Comparison of ENCODE assay signal across 1 cellular context in the genomic region with DNA sequence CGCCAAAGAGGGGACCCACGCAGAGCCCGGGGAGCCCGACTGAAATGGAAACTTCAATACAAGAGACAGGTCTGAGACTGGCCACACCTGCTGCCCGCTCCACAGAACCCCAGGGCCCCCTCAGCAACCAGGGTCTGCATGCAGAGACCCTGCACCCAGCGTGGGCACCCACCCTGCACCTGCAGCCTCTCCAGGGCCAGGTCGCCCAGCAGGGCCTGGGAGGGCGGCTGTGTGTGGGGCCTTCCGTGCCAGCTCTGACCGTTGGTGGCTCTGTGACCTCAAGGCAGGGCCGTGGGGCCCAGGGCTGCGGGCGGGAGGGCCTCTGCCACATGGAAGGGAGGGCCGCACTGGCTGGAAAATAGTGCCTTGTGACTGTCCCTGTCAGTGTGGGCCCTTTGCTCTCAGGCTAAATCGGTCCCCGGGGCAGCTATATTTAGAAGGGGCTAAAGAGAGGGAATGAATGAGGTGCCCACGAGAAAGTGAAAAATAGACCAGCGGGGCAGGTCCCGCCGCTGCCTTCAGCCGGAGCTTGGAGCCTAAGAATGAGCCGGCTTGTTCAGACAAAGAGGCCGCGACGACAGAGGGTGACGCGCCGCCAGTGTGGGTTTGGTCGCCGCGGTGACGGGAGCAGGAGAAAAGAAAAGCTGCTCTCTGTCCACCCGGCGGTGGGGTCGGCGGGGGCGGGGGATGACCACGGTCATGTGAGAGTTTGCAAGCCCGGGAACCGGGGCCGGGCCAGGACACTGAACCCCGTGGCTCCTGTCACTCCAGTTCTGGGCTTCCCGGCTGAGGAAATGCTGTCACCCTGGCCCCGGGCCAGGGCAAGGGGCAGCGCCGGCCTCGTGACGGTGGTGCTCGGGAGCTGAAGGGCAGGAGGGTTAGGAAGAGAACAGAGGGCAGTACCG.
TF ChIP-seq lines count a peak whose summit lies in the region.

No MANE protein-coding gene starts in this region.

TF ChIP-seq in HepG2, 621 proteins besides CTCF, POLR2A, EP300 and RAD21 (continued from another document and continues in another):
- TF ChIP-seq, protein P1, sequence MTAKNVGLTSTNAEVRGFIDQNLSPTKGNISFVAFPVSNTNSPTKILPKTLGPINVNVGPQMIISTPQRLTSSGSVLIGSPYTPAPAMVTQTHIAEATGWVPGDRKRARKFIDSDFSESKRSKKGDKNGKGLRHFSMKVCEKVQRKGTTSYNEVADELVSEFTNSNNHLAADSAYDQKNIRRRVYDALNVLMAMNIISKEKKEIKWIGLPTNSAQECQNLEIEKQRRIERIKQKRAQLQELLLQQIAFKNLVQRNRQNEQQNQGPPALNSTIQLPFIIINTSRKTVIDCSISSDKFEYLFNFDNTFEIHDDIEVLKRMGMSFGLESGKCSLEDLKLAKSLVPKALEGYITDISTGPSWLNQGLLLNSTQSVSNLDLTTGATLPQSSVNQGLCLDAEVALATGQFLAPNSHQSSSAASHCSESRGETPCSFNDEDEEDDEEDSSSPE (CRISPR knock-in tag; IDR thresholded peaks at IDR 0.05) = peak; percentile 54
- TF ChIP-seq NFYB (CRISPR knock-in tag; IDR thresholded peaks at IDR 0.05) (no peak), ZNF225 (CRISPR knock-in tag; IDR thresholded peaks at IDR 0.05) (0 out of 2 replicates have a peak, but pooled peaks have one; percentile 26), ZNF570 (CRISPR knock-in tag; IDR thresholded peaks at IDR 0.05; ENCODE audit: borderline replicate concordance) (no peak), NR2C2 (CRISPR knock-in tag; IDR thresholded peaks at IDR 0.05; ENCODE audit: borderline replicate concordance) (peak; percentile 5; the same call in 1 of the 2 replicates), ZNF546 (CRISPR knock-in tag; conservative IDR thresholded peaks at IDR 0.05) (no peak), RBM39 (IDR thresholded peaks at IDR 0.05; ENCODE audit: low read depth, low read length, poor library complexity, severe bottlenecking) (no peak), SP5 (CRISPR knock-in tag; IDR thresholded peaks at IDR 0.05; ENCODE audit: borderline replicate concordance, low read depth) (peak; percentile 30; the same call in 1 of the 2 replicates), ZKSCAN1 (IDR thresholded peaks at IDR 0.05; ENCODE audit: low read length) (no peak), RBFOX2 (IDR thresholded peaks at IDR 0.05; ENCODE audit: low read depth, low read length) (peak; percentile 93), MTA1 (CRISPR knock-in tag; IDR thresholded peaks at IDR 0.05; ENCODE audit: borderline replicate concordance) (peak; percentile 35; the same call in 1 of the 2 replicates), SMYD3 (CRISPR knock-in tag; IDR thresholded peaks at IDR 0.05) (peak; percentile 23; the same call in 1 of the 2 replicates), TARDBP (CRISPR knock-in tag; IDR thresholded peaks at IDR 0.05) (0 out of 2 replicates have a peak, but pooled peaks have one; percentile 43), PAX8 (CRISPR knock-in tag; IDR thresholded peaks at IDR 0.05; ENCODE audit: borderline replicate concordance) (no peak), MTF2 (CRISPR knock-in tag; IDR thresholded peaks at IDR 0.05; ENCODE audit: borderline replicate concordance) (0 out of 2 replicates have a peak, but pooled peaks have one; percentile 58), ZNF629 (CRISPR knock-in tag; conservative IDR thresholded peaks at IDR 0.05) (0 out of 2 replicates have a peak, but pooled peaks have one; percentile 22)
- TF ChIP-seq, protein P2, sequence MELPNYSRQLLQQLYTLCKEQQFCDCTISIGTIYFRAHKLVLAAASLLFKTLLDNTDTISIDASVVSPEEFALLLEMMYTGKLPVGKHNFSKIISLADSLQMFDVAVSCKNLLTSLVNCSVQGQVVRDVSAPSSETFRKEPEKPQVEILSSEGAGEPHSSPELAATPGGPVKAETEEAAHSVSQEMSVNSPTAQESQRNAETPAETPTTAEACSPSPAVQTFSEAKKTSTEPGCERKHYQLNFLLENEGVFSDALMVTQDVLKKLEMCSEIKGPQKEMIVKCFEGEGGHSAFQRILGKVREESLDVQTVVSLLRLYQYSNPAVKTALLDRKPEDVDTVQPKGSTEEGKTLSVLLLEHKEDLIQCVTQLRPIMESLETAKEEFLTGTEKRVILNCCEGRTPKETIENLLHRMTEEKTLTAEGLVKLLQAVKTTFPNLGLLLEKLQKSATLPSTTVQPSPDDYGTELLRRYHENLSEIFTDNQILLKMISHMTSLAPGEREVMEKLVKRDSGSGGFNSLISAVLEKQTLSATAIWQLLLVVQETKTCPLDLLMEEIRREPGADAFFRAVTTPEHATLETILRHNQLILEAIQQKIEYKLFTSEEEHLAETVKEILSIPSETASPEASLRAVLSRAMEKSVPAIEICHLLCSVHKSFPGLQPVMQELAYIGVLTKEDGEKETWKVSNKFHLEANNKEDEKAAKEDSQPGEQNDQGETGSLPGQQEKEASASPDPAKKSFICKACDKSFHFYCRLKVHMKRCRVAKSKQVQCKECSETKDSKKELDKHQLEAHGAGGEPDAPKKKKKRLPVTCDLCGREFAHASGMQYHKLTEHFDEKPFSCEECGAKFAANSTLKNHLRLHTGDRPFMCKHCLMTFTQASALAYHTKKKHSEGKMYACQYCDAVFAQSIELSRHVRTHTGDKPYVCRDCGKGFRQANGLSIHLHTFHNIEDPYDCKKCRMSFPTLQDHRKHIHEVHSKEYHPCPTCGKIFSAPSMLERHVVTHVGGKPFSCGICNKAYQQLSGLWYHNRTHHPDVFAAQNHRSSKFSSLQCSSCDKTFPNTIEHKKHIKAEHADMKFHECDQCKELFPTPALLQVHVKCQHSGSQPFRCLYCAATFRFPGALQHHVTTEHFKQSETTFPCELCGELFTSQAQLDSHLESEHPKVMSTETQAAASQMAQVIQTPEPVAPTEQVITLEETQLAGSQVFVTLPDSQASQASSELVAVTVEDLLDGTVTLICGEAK (IDR thresholded peaks at IDR 0.05) = no peak
- TF ChIP-seq, protein P2 (CRISPR knock-in tag; IDR thresholded peaks at IDR 0.05) = peak; percentile 59
- TF ChIP-seq, protein P3, sequence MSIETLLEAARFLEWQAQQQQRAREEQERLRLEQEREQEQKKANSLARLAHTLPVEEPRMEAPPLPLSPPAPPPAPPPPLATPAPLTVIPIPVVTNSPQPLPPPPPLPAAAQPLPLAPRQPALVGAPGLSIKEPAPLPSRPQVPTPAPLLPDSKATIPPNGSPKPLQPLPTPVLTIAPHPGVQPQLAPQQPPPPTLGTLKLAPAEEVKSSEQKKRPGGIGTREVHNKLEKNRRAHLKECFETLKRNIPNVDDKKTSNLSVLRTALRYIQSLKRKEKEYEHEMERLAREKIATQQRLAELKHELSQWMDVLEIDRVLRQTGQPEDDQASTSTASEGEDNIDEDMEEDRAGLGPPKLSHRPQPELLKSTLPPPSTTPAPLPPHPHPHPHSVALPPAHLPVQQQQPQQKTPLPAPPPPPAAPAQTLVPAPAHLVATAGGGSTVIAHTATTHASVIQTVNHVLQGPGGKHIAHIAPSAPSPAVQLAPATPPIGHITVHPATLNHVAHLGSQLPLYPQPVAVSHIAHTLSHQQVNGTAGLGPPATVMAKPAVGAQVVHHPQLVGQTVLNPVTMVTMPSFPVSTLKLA (IDR thresholded peaks at IDR 0.05) = peak; percentile 39; the same call in 1 of the 2 replicates
- TF ChIP-seq, protein P4, sequence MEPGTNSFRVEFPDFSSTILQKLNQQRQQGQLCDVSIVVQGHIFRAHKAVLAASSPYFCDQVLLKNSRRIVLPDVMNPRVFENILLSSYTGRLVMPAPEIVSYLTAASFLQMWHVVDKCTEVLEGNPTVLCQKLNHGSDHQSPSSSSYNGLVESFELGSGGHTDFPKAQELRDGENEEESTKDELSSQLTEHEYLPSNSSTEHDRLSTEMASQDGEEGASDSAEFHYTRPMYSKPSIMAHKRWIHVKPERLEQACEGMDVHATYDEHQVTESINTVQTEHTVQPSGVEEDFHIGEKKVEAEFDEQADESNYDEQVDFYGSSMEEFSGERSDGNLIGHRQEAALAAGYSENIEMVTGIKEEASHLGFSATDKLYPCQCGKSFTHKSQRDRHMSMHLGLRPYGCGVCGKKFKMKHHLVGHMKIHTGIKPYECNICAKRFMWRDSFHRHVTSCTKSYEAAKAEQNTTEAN (CRISPR knock-in tag; conservative IDR thresholded peaks at IDR 0.05) = no peak
- TF ChIP-seq, protein P5, sequence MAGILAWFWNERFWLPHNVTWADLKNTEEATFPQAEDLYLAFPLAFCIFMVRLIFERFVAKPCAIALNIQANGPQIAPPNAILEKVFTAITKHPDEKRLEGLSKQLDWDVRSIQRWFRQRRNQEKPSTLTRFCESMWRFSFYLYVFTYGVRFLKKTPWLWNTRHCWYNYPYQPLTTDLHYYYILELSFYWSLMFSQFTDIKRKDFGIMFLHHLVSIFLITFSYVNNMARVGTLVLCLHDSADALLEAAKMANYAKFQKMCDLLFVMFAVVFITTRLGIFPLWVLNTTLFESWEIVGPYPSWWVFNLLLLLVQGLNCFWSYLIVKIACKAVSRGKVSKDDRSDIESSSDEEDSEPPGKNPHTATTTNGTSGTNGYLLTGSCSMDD (CRISPR knock-in tag; IDR thresholded peaks at IDR 0.05) = 0 out of 2 replicates have a peak, but pooled peaks have one; percentile 22
- TF ChIP-seq, protein P6, sequence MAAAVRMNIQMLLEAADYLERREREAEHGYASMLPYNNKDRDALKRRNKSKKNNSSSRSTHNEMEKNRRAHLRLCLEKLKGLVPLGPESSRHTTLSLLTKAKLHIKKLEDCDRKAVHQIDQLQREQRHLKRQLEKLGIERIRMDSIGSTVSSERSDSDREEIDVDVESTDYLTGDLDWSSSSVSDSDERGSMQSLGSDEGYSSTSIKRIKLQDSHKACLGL (CRISPR knock-in tag; IDR thresholded peaks at IDR 0.05) = peak; percentile 55; the same call in 1 of the 2 replicates
- TF ChIP-seq, protein P7, sequence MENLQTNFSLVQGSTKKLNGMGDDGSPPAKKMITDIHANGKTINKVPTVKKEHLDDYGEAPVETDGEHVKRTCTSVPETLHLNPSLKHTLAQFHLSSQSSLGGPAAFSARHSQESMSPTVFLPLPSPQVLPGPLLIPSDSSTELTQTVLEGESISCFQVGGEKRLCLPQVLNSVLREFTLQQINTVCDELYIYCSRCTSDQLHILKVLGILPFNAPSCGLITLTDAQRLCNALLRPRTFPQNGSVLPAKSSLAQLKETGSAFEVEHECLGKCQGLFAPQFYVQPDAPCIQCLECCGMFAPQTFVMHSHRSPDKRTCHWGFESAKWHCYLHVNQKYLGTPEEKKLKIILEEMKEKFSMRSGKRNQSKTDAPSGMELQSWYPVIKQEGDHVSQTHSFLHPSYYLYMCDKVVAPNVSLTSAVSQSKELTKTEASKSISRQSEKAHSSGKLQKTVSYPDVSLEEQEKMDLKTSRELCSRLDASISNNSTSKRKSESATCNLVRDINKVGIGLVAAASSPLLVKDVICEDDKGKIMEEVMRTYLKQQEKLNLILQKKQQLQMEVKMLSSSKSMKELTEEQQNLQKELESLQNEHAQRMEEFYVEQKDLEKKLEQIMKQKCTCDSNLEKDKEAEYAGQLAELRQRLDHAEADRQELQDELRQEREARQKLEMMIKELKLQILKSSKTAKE (CRISPR knock-in tag; IDR thresholded peaks at IDR 0.05; ENCODE audit: borderline replicate concordance) = peak; percentile 60; the same call in 1 of the 2 replicates
- TF ChIP-seq, protein P8, sequence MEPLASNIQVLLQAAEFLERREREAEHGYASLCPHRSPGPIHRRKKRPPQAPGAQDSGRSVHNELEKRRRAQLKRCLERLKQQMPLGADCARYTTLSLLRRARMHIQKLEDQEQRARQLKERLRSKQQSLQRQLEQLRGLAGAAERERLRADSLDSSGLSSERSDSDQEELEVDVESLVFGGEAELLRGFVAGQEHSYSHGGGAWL (CRISPR knock-in tag; IDR thresholded peaks at IDR 0.05) = peak; percentile 85
- TF ChIP-seq, protein P9, sequence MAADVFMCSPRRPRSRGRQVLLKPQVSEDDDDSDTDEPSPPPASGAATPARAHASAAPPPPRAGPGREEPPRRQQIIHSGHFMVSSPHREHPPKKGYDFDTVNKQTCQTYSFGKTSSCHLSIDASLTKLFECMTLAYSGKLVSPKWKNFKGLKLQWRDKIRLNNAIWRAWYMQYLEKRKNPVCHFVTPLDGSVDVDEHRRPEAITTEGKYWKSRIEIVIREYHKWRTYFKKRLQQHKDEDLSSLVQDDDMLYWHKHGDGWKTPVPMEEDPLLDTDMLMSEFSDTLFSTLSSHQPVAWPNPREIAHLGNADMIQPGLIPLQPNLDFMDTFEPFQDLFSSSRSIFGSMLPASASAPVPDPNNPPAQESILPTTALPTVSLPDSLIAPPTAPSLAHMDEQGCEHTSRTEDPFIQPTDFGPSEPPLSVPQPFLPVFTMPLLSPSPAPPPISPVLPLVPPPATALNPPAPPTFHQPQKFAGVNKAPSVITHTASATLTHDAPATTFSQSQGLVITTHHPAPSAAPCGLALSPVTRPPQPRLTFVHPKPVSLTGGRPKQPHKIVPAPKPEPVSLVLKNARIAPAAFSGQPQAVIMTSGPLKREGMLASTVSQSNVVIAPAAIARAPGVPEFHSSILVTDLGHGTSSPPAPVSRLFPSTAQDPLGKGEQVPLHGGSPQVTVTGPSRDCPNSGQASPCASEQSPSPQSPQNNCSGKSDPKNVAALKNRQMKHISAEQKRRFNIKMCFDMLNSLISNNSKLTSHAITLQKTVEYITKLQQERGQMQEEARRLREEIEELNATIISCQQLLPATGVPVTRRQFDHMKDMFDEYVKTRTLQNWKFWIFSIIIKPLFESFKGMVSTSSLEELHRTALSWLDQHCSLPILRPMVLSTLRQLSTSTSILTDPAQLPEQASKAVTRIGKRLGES (CRISPR knock-in tag; IDR thresholded peaks at IDR 0.05; ENCODE audit: borderline replicate concordance) = no peak
- TF ChIP-seq, protein P10, sequence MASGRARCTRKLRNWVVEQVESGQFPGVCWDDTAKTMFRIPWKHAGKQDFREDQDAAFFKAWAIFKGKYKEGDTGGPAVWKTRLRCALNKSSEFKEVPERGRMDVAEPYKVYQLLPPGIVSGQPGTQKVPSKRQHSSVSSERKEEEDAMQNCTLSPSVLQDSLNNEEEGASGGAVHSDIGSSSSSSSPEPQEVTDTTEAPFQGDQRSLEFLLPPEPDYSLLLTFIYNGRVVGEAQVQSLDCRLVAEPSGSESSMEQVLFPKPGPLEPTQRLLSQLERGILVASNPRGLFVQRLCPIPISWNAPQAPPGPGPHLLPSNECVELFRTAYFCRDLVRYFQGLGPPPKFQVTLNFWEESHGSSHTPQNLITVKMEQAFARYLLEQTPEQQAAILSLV (CRISPR knock-in tag; IDR thresholded peaks at IDR 0.05; ENCODE audit: borderline replicate concordance) = peak; percentile 59; the same call in 1 of the 2 replicates
